ENCODE assay signal across 14 cellular contexts in the genomic region with DNA sequence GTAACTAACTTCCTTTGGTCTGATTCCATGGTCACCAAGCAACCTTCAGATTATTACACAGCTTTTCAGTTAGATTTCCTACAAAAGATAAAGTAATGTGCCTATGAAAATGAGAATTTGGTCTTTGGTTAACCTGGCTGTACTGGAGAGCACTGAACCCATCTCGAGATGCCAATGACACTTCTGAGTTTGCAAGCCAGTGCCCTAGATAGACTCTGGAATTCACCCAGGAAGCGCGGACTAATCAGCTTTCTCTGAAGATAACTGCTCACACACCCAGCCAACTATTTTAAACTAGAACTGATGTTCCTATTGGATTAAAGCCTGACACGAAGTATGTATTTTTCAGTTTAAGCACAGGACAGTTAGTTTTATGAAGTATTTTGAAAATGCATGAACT. TPM values are rescaled to one million over a fixed set of nuclear protein-coding genes. Genes with fewer than 3 reads are reported as not detected.
DNase-seq lines count a peak whose midpoint lies in the region; ATAC-seq and TF ChIP-seq lines count a peak whose summit lies in the region.
"Had no signal": no experiment of that assay in that cellular context is flagged by ENCODE, and none has a peak within 500 bp of the region (broad histone marks: within the 10 kb centered on the region; RNA-seq: fewer than 3 reads in every experiment).

No MANE protein-coding gene starts in this region.

- H3F3A ChIP-seq in PC-9 (ENCODE audit: insufficient read depth, low read depth) (no peaks in the 10 kb centered on the region; the same call in 1 of the 2 replicates), neural cell (ENCODE audit: insufficient read depth, low read length, poor library complexity, severe bottlenecking) (no peaks in the 10 kb centered on the region)

- peak overlapping the region; percentile 2 for H3K9ac ChIP-seq in neural cell (ENCODE audit: low read length)

- TF ChIP-seq EP300 in neural cell (conservative IDR thresholded peaks at IDR 0.05; ENCODE audit: poor library complexity, severe bottlenecking) = no peak

- POLR2A ChIA-PET in activated CD4-positive, alpha-beta T cell treated with anti-CD3 and anti-CD28 coated beads for 36 hours (lab: Charles Lee) = no interaction called here
- POLR2A ChIA-PET in PC-9 (lab: Charles Lee; ENCODE audit: unreplicated experiment) = interaction anchor here (0.7 kb wide), 1 partner anchor 181 kb away, joined by 8 read pairs; no protein-coding TSS in a partner anchor

- H3K27me3 Mint-ChIP-seq in activated CD4-positive, alpha-beta T cell treated with anti-CD3 and anti-CD28 coated beads for 36 hours = peaks cover 8% of the 10 kb centered on the region

- no peak for TF ChIP-seq RAD21 in neural cell (conservative IDR thresholded peaks at IDR 0.05)

- peaks cover 11% of the 10 kb centered on the region for H3K4me1 Mint-ChIP-seq in activated CD4-positive, alpha-beta T cell treated with anti-CD3 and anti-CD28 coated beads for 36 hours

- H3K79me2 ChIP-seq in PC-9 (ENCODE audit: low read depth) = peaks cover 24% of the 10 kb centered on the region
- H3K79me2 ChIP-seq in neural cell (replicated peaks; ENCODE audit: insufficient read depth, low read length) = peaks cover 34% of the 10 kb centered on the region

- H2AFZ ChIP-seq in PC-9 = no peak overlapping the region
- no peak overlapping the region for H2AFZ ChIP-seq in neural cell (ENCODE audit: low read depth, low read length)

- H3K9me3 ChIP-seq in PC-9 (ENCODE audit: insufficient read depth, low read depth) (no peaks in the 10 kb centered on the region), neural cell (ENCODE audit: low read length) (no peaks in the 10 kb centered on the region)
- H3K9me3 ChIP-seq: thyroid gland had no signal

- H3K27ac Mint-ChIP-seq in activated CD4-positive, alpha-beta T cell treated with anti-CD3 and anti-CD28 coated beads for 36 hours = no peak overlapping the region

- H3K36me3 ChIP-seq in PC-9 (ENCODE audit: low read depth) = peaks cover 27% of the 10 kb centered on the region
- peaks cover 3% of the 10 kb centered on the region for H3K36me3 ChIP-seq in neural cell (ENCODE audit: insufficient read depth, low read length)

- H3K4me2 ChIP-seq in PC-9 (peak overlapping the region; percentile 90; the same call in 1 of the 2 replicates), neural cell (ENCODE audit: low read length) (peak overlapping the region; percentile 62)

- H3K27me3 ChIP-seq in PC-9 (ENCODE audit: insufficient read depth, low read depth) (no peaks in the 10 kb centered on the region), neural cell (ENCODE audit: insufficient read depth, low read depth, low read length) (no peaks in the 10 kb centered on the region)
- H3K27me3 ChIP-seq: thyroid gland had no signal

- H3K9me2 ChIP-seq in PC-9 (ENCODE audit: insufficient read depth) (no peaks in the 10 kb centered on the region), neural cell (ENCODE audit: insufficient read depth, low read length) (no peaks in the 10 kb centered on the region)

- CTCF ChIA-PET in activated CD4-positive, alpha-beta T cell treated with anti-CD3 and anti-CD28 coated beads for 36 hours (lab: Charles Lee) = interaction anchor here (0.6 to 4.4 kb wide), 10 partner anchors 10 to 78 kb away, joined by 3 to 101 read pairs (median 4); no protein-coding TSS in a partner anchor
- CTCF ChIA-PET in PC-9 (lab: Charles Lee) = no interaction called here

- peaks cover 17% of the 10 kb centered on the region for H3K4me1 ChIP-seq in PC-9 (replicated peaks; ENCODE audit: insufficient read depth)

- H4K20me1 ChIP-seq in PC-9 (ENCODE audit: insufficient read depth) (0 out of 2 replicates have a peak, but pooled peaks cover 11% of the 10 kb centered on the region), neural cell (ENCODE audit: insufficient read depth) (no peaks in the 10 kb centered on the region)

- no peak for TF ChIP-seq POLR2A in erythroblast (IDR thresholded peaks at IDR 0.05; ENCODE audit: low read length)

- no peak overlapping the region for H3K27ac ChIP-seq in PC-9
- no peak overlapping the region for H3K27ac ChIP-seq in neural cell (ENCODE audit: low read length)
- H3K27ac ChIP-seq: thyroid gland had no signal

- H3K4me3 ChIP-seq in PC-9 (peak overlapping the region; percentile 72; the same call in 1 of the 2 replicates), neural cell (ENCODE audit: low read length) (peak overlapping the region; percentile 77)

- H3K36me3 Mint-ChIP-seq in activated CD4-positive, alpha-beta T cell treated with anti-CD3 and anti-CD28 coated beads for 36 hours (ENCODE audit: low read depth) = peaks cover 22% of the 10 kb centered on the region

- intact Hi-C loops in activated CD4-positive, alpha-beta T cell treated with anti-CD3 and anti-CD28 coated beads for 36 hours (cut with DNase I, micrococcal nuclease) = loop anchor here (2.0 kb wide), 4 partner anchors 43 to 1885 kb away; partner anchors contain the start of gene HDAC2 (in 1 of the 2)
- intact Hi-C loops in PC-9 (cut with micrococcal nuclease; ENCODE audit: unreplicated experiment) (loop anchor here (5.0 to 10.0 kb wide), 2 partner anchors 289 to 1852 kb away; no protein-coding TSS in a partner anchor), sciatic nerve (cut with DNase I) (no loop called here)

- TF ChIP-seq CTCF in PC-9 (conservative IDR thresholded peaks at IDR 0.05) = no peak
- TF ChIP-seq CTCF in neural cell (IDR thresholded peaks at IDR 0.05; ENCODE audit: poor library complexity, severe bottlenecking) = no peak

- ATAC-seq in activated CD4-positive, alpha-beta T cell treated with anti-CD3 and anti-CD28 coated beads for 36 hours = no peak
- ATAC-seq in sciatic nerve (no peak), GM19397 (IDR thresholded peaks at IDR 0.05; ENCODE audit: unreplicated experiment) (no peak)

- no peaks in the 10 kb centered on the region for H3K9me3 Mint-ChIP-seq in activated CD4-positive, alpha-beta T cell treated with anti-CD3 and anti-CD28 coated beads for 36 hours (ENCODE audit: low read depth)

- DNase-seq in activated CD4-positive, alpha-beta T cell treated with anti-CD3 and anti-CD28 coated beads for 36 hours = no peak
- no peak for DNase-seq in activated CD4-positive, alpha-beta T cell treated with anti-CD3 and anti-CD28 coated beads for 48 hours
- DNase-seq in PC-9 (peak in 1 of 2 experiments; percentile 22), erythroblast (lab: John Stamatoyannopoulos, UW) (peak; percentile 4 to 11), sciatic nerve (ENCODE audit: low spot score) (no peak), NCI-H1048 (lab: John Stamatoyannopoulos, UW) (no peak)
- DNase-seq: activated CD8-positive, alpha-beta memory T cell treated with anti-CD3 and anti-CD28 coated beads, Interleukin-2, amount 50 U/mL, for 48 hours; NCI-H146; NCI-H524; thyroid gland had no signal

- peak overlapping the region; percentile 32 for H3K4me3 Mint-ChIP-seq in activated CD4-positive, alpha-beta T cell treated with anti-CD3 and anti-CD28 coated beads for 36 hours

- no TSS peak for BruUV-seq in PC-9 (replicated peaks; lab: Mats Ljungman, UMichigan)

TF ChIP-seq in neural cell, 6 proteins besides CTCF, POLR2A, EP300 and RAD21:
- TF ChIP-seq MXI1 (conservative IDR thresholded peaks at IDR 0.05; ENCODE audit: poor library complexity, severe bottlenecking) (no peak), SMC3 (conservative IDR thresholded peaks at IDR 0.05; ENCODE audit: poor library complexity) (no peak), POLR2AphosphoS5 (IDR thresholded peaks at IDR 0.05) (no peak), EZH2 (IDR thresholded peaks at IDR 0.05; ENCODE audit: borderline replicate concordance, insufficient read depth, low read length, poor library complexity, severe bottlenecking) (no peak), TAF1 (IDR thresholded peaks at IDR 0.05; ENCODE audit: low read depth) (no peak)
- TF ChIP-seq, protein P1, sequence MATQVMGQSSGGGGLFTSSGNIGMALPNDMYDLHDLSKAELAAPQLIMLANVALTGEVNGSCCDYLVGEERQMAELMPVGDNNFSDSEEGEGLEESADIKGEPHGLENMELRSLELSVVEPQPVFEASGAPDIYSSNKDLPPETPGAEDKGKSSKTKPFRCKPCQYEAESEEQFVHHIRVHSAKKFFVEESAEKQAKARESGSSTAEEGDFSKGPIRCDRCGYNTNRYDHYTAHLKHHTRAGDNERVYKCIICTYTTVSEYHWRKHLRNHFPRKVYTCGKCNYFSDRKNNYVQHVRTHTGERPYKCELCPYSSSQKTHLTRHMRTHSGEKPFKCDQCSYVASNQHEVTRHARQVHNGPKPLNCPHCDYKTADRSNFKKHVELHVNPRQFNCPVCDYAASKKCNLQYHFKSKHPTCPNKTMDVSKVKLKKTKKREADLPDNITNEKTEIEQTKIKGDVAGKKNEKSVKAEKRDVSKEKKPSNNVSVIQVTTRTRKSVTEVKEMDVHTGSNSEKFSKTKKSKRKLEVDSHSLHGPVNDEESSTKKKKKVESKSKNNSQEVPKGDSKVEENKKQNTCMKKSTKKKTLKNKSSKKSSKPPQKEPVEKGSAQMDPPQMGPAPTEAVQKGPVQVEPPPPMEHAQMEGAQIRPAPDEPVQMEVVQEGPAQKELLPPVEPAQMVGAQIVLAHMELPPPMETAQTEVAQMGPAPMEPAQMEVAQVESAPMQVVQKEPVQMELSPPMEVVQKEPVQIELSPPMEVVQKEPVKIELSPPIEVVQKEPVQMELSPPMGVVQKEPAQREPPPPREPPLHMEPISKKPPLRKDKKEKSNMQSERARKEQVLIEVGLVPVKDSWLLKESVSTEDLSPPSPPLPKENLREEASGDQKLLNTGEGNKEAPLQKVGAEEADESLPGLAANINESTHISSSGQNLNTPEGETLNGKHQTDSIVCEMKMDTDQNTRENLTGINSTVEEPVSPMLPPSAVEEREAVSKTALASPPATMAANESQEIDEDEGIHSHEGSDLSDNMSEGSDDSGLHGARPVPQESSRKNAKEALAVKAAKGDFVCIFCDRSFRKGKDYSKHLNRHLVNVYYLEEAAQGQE (IDR thresholded peaks at IDR 0.05; ENCODE audit: borderline replicate concordance) = no peak

RNA-seq across cellular contexts. Expression of gene TUBE1, which starts 1.6 kb away (rescaled TPM):
- total RNA-seq in activated CD4-positive, alpha-beta T cell treated with anti-CD3 and anti-CD28 coated beads for 36 hours = 10 to 100 TPM; 41.8 to 44.4 TPM
- total RNA-seq in PC-9 (2021) (27.0 and 30.3 TPM in 2 replicates), sciatic nerve (30.0 TPM)
- 180 and 204 TPM in 2 replicates for polyA plus RNA-seq in neural cell
- polyA minus RNA-seq in neural cell = 80.3 and 99.2 TPM in 2 replicates

RNA-seq across cellular contexts. Expression of gene FAM229B, which starts 1.7 kb away (rescaled TPM):
- total RNA-seq in activated CD4-positive, alpha-beta T cell treated with anti-CD3 and anti-CD28 coated beads for 36 hours = 1 to 10 TPM; 6.4 to 7.3 TPM
- total RNA-seq in PC-9 (2021) (12.3 and 16.3 TPM in 2 replicates), sciatic nerve (42.4 TPM)
- 140 and 142 TPM in 2 replicates for polyA plus RNA-seq in neural cell
- 55.3 and 63.0 TPM in 2 replicates for polyA minus RNA-seq in neural cell

RNA-seq across cellular contexts. Expression of gene CCN6, which starts 31.8 kb away (rescaled TPM):
- under 1 TPM; 0.26 to 0.32 TPM for total RNA-seq in activated CD4-positive, alpha-beta T cell treated with anti-CD3 and anti-CD28 coated beads for 36 hours
- total RNA-seq in PC-9 (2021) = not detected in 2 replicates
- polyA plus RNA-seq in neural cell = not detected in 2 replicates
- not detected in 2 replicates for polyA minus RNA-seq in neural cell
- 0.18 TPM for total RNA-seq in sciatic nerve
- total RNA-seq: A172, glomerular endothelial cell had no signal

Comparison
In these comparisons a context has a peak if more than half of its experiments do, and no peak if none do; other contexts are left out.
1. DNase-seq: peak in erythroblast (2 of 2); none in activated CD4-positive, alpha-beta T cell treated with anti-CD3 and anti-CD28 coated beads for 36 hours (single experiment), activated CD4-positive, alpha-beta T cell treated with anti-CD3 and anti-CD28 coated beads for 48 hours (single experiment), sciatic nerve (single experiment) and NCI-H1048 (single experiment).